Comparison of ENCODE assay signal across 6 cellular contexts in the genomic region with DNA sequence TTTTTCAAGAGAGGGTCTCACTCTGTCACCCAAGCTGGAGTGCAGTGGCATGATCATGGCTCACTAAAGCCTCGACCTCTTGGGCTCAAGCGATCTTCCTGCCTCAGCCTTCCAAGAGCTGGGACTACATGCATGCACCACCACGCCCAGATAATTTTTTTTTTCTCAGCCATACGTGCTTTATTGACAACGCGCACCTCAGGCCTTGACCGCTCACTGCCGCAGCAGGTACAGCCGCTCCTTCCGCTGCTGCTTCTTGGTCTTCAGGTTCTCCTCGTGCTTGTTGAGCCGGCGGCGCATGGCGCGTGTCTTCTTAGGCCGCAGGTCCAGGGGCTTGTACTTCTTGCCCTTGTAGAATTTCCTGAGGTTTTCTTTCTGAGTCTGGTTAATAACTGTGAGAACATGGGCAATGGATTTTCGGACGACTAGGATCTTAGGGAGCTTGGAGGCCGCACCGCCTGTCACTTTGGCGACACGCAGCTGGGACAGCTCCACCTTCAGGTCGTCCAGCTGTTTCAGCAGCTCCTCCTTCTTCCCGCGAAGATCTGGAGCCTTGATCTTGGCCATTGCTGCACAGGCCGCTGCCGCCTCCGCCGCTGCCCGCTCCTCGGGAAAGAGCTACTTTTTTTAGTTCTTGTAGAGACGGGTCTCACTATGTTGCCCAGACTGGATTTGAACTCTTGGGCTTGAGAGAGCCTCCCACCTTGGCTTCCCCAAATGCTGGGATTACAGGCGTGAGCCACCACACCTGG. TPM values are rescaled to one million over a fixed set of nuclear protein-coding genes. Genes with fewer than 3 reads are reported as not detected.
DNase-seq lines count a peak whose midpoint lies in the region; ATAC-seq, FAIRE-seq and TF ChIP-seq lines count a peak whose summit lies in the region.
"Not testable (repeated sequence)": the region's sequence is repeated elsewhere in the genome, so short reads cannot be mapped to it uniquely, and the experiment has no call there.

No MANE protein-coding gene starts in this region.

- H3K14ac ChIP-seq in neuronal stem cell (ENCODE audit: low read length), result not testable (repeated sequence)

- H3K36me3 Mint-ChIP-seq in GM23338 (ENCODE audit: low read depth); WTC11; endodermal cell (ENCODE audit: low read depth): not testable (repeated sequence)

- H4K91ac ChIP-seq in neuronal stem cell (ENCODE audit: low read depth, low read length, poor library complexity), result not testable (repeated sequence)

- H3K79me1 ChIP-seq in neuronal stem cell (ENCODE audit: low read depth, low read length), result not testable (repeated sequence)

- peak; percentile 28 to 59; a peak in 3 of 4 replicates for TF ChIP-seq CTCF in GM23338 (conservative IDR thresholded peaks at IDR 0.05; ENCODE audit: low read depth in 2 of 2)
- not testable (repeated sequence) for TF ChIP-seq CTCF in WTC11 (IDR thresholded peaks at IDR 0.05)
- peak; percentile 54 for TF ChIP-seq CTCF in endodermal cell (conservative IDR thresholded peaks at IDR 0.05)
- 0 out of 2 replicates have a peak, but pooled peaks have one; percentile 13 for TF ChIP-seq CTCF in HepG2 (CRISPR knock-in tag; IDR thresholded peaks at IDR 0.05)

- in situ Hi-C loops in HepG2 (cut with HindIII; ENCODE audit: extremely low pct_ligation_motif_present, low pct_unique_long_range_greater_than_20kb), result not testable (repeated sequence)

- H3K4me2 ChIP-seq in GM23338; HepG2 (ENCODE audit: low read depth, low read length); neuronal stem cell (ENCODE audit: insufficient read depth, low read length, poor library complexity, severe bottlenecking): not testable (repeated sequence)

- not testable (repeated sequence) for H3K9me2 ChIP-seq in GM23338 (ENCODE audit: insufficient read depth)

- not testable (repeated sequence) for TF ChIP-seq RAD21 in HepG2 (CRISPR knock-in tag; IDR thresholded peaks at IDR 0.05)

- not testable (repeated sequence) for H3F3A ChIP-seq in GM23338 (replicated peaks; ENCODE audit: low read depth)

- H3K27me3 Mint-ChIP-seq in GM23338 (ENCODE audit: insufficient read depth, low read depth, poor library complexity); WTC11 (ENCODE audit: low read depth); endodermal cell (ENCODE audit: insufficient read depth): not testable (repeated sequence)

- TF ChIP-seq POLR2A in HepG2 (IDR thresholded peaks at IDR 0.05; ENCODE audit: insufficient read depth in 1 of 2, low read depth in 2 of 2, low read length in 2 of 2), result not testable (repeated sequence)

- H2AK5ac ChIP-seq in neuronal stem cell (ENCODE audit: low read depth, low read length), result not testable (repeated sequence)

- H3K36me3 ChIP-seq in GM23338 (ENCODE audit: insufficient read depth); endodermal cell (ENCODE audit: control insufficient read depth, insufficient read depth, low read length); HepG2 (replicated peaks in 1 of 2; ENCODE audit: control insufficient read depth in 1 of 2, insufficient read depth in 2 of 2, low read length in 2 of 2); neuronal stem cell (replicated peaks in 1 of 2; ENCODE audit: control insufficient read depth in 2 of 2, insufficient read depth in 2 of 2, low read length in 2 of 2): not testable (repeated sequence)

- intact Hi-C loops in HepG2 (cut with micrococcal nuclease; ENCODE audit: unreplicated experiment), result not testable (repeated sequence)

- H4K20me1 ChIP-seq in GM23338 (replicated peaks; ENCODE audit: insufficient read depth); HepG2 (ENCODE audit: insufficient read depth, low read length): not testable (repeated sequence)

- not testable (repeated sequence) for H3K23ac ChIP-seq in neuronal stem cell (ENCODE audit: low read depth, low read length, poor library complexity)

- peak; percentile 64 for ATAC-seq in GM23338
- peak; percentile 75 for ATAC-seq in WTC11
- not testable (repeated sequence) for ATAC-seq in HepG2

- H4K8ac ChIP-seq in neuronal stem cell (ENCODE audit: low read depth, low read length), result not testable (repeated sequence)

- H3K4me1 Mint-ChIP-seq in GM23338, endodermal cell: not testable (repeated sequence)
- peaks cover 11% of the 10 kb centered on the region for H3K4me1 Mint-ChIP-seq in WTC11

- H2BK5ac ChIP-seq in neuronal stem cell (ENCODE audit: low read length), result not testable (repeated sequence)

- not testable (repeated sequence) for H3K27ac Mint-ChIP-seq in GM23338, WTC11, endodermal cell

- H3K4me3 ChIP-seq in GM23338; endodermal cell (ENCODE audit: low read length); HepG2 (replicated peaks in 1 of 3; ENCODE audit: insufficient read depth in 1 of 3, low read depth in 2 of 3, low read length in 3 of 3); neuronal stem cell (ENCODE audit: low read length in 2 of 2): not testable (repeated sequence)

- peak; percentile 68 for DNase-seq in GM23338 (ENCODE audit: low spot score)
- DNase-seq in WTC11 (ENCODE audit: low spot score), result peak; percentile 50
- peak; percentile 78 for DNase-seq in endodermal cell
- peak; percentile 12 for DNase-seq in iPS-NIHi11 (ENCODE audit: low spot score)
- not testable (repeated sequence) for DNase-seq in HepG2 (ENCODE audit: low spot score); neuronal stem cell (ENCODE audit: low spot score)

- POLR2A ChIA-PET in WTC11 (lab: Charles Lee) (interaction anchor here (0.6 kb wide), 1 partner anchor 81 kb away, joined by 3 read pairs; no protein-coding TSS in a partner anchor), HepG2 (lab: Yijun Ruan, JAX) (interaction anchor here (0.8 kb wide), 1 partner anchor 21 kb away, joined by 3 read pairs; no protein-coding TSS in a partner anchor)

- H3K27me3 ChIP-seq in GM23338 (ENCODE audit: insufficient read depth); endodermal cell (ENCODE audit: control insufficient read depth, insufficient read depth, low read length, poor library complexity, severe bottlenecking); HepG2 (ENCODE audit: control insufficient read depth in 1 of 2, insufficient read depth in 2 of 2, low read length in 2 of 2); neuronal stem cell (ENCODE audit: control insufficient read depth in 3 of 3, insufficient read depth in 3 of 3, low read depth in 1 of 3, low read length in 3 of 3): not testable (repeated sequence)

- not testable (repeated sequence) for TF ChIP-seq EP300 in HepG2 (IDR thresholded peaks at IDR 0.05; ENCODE audit: low read depth in 2 of 2, low read length in 2 of 2); HepG2 (CRISPR knock-in tag; IDR thresholded peaks at IDR 0.05; ENCODE audit: borderline replicate concordance)

- BruUV-seq in HepG2 (replicated peaks; lab: Mats Ljungman, UMichigan), result not testable (repeated sequence)

- H3K4me3 Mint-ChIP-seq in GM23338, WTC11, endodermal cell: not testable (repeated sequence)

- H3K27ac ChIP-seq in GM23338 (ENCODE audit: low read depth); endodermal cell (ENCODE audit: low read depth, low read length); HepG2 (ENCODE audit: extremely low read length, insufficient read depth, low read length); neuronal stem cell (replicated peaks; ENCODE audit: low read length): not testable (repeated sequence)

- H3K4ac ChIP-seq in neuronal stem cell (ENCODE audit: low read length), result not testable (repeated sequence)

- H2BK12ac ChIP-seq in neuronal stem cell (ENCODE audit: low read length), result not testable (repeated sequence)

- not testable (repeated sequence) for H3K9me3 Mint-ChIP-seq in GM23338, WTC11, endodermal cell

- not testable (repeated sequence) for H3K9ac ChIP-seq in endodermal cell (ENCODE audit: extremely low read depth, low read length, poor library complexity, severe bottlenecking); HepG2 (ENCODE audit: insufficient read depth, low read depth, low read length)
- H3K9ac ChIP-seq in neuronal stem cell (ENCODE audit: low read depth, low read length, poor library complexity), result peak overlapping the region; percentile 44

- H2AFZ ChIP-seq in GM23338; HepG2 (ENCODE audit: low read length); neuronal stem cell (ENCODE audit: low read length): not testable (repeated sequence)

- not testable (repeated sequence) for H3K18ac ChIP-seq in neuronal stem cell (ENCODE audit: low read length)

- CTCF ChIA-PET in WTC11 (lab: Charles Lee), result interaction anchor here (0.8 to 1.4 kb wide), 11 partner anchors 12 to 193 kb away, joined by 3 to 12 read pairs (median 4); partner anchors contain the start of gene KCTD7
- CTCF ChIA-PET in HepG2 (lab: Yijun Ruan, JAX; ENCODE audit: low intra/inter-chr PET ratio, low total read pairs), result not testable (repeated sequence)

- 92 to 93% methylated on average over 32 to 34 of the region's 34 CpGs for WGBS in endodermal cell (ENCODE audit: insufficient coverage in 1 of 2, insufficient read length in 1 of 2), 2 experiments
- WGBS in HepG2 (ENCODE audit: low lambda C conversion rate), result 85% methylated on average over 33 of the region's 34 CpGs
- no CpG with 5 or more reads among the region's 34 CpGs for WGBS in neuronal stem cell (ENCODE audit: extremely low coverage in 2 of 2, insufficient read length in 2 of 2, insufficient replicate concordance in 1 of 2), 2 donors

- FAIRE-seq in HepG2 (lab: Jason Lieb, UNC), result not testable (repeated sequence)

- not testable (repeated sequence) for H3K4me1 ChIP-seq in GM23338 (ENCODE audit: insufficient read depth); endodermal cell (ENCODE audit: control insufficient read depth, insufficient read depth, low read length); neuronal stem cell (ENCODE audit: control insufficient read depth in 2 of 2, insufficient read depth in 1 of 2, low read depth in 1 of 2, low read length in 2 of 2)
- H3K4me1 ChIP-seq in HepG2 (ENCODE audit: insufficient read depth, low read length), result peaks cover 56% of the 10 kb centered on the region

- not testable (repeated sequence) for H3K9me3 ChIP-seq in endodermal cell (ENCODE audit: control insufficient read depth, low read length); HepG2 (ENCODE audit: low read length); neuronal stem cell (replicated peaks in 1 of 2; ENCODE audit: control insufficient read depth in 2 of 2, insufficient read depth in 1 of 2, low read depth in 1 of 2, low read length in 2 of 2)

- not testable (repeated sequence) for H3K79me2 ChIP-seq in GM23338 (replicated peaks; ENCODE audit: insufficient read depth); HepG2 (ENCODE audit: insufficient read depth, low read length)

- H2BK15ac ChIP-seq in neuronal stem cell (ENCODE audit: low read length), result not testable (repeated sequence)

- not testable (repeated sequence) for H2BK120ac ChIP-seq in neuronal stem cell (ENCODE audit: low read depth, low read length)

RNA-seq across cellular contexts. Expression of gene KCTD7, which starts 22.0 kb away (rescaled TPM):
- total RNA-seq in GM23338 (2014; rRNA removed; shearing (Covaris generic)), result 19.8 and 21.0 TPM in 2 replicates
- polyA plus RNA-seq in GM23338 (2016; fragmentation: Nextera tagmentation; extraction: Ambion mirVana), result 3.7 and 3.8 TPM in 2 replicates
- 10.5 to 11.6 TPM (median 10.8 TPM) in 3 replicates for total RNA-seq in WTC11 (2021)
- 10 to 100 TPM; 13.1 to 15.6 TPM for total RNA-seq in endodermal cell
- polyA plus RNA-seq in endodermal cell (2013, experiment 1 of 2), result 17.6 TPM
- polyA plus RNA-seq in endodermal cell (2013, experiment 2 of 2), result 16.2 TPM
- 7.3 and 7.7 TPM in 2 replicates for total RNA-seq in HepG2 (2016; rRNA removed; fragmentation: Illumina TruSeq; extraction: Trizol)
- 2.4 and 3.2 TPM in 2 replicates for total RNA-seq in HepG2 (2016; cell fraction: cytosol; rRNA removed; fragmentation: Illumina TruSeq; extraction: Trizol; ENCODE audit: low read depth)
- 7.3 and 7.8 TPM in 2 replicates for total RNA-seq in HepG2 (2016; cell fraction: insoluble cytoplasmic fraction; rRNA removed; fragmentation: Illumina TruSeq; extraction: Trizol)
- 6.7 and 7.6 TPM in 2 replicates for total RNA-seq in HepG2 (2016; cell fraction: membrane; rRNA removed; fragmentation: Illumina TruSeq; extraction: Trizol)
- total RNA-seq in HepG2 (2016; cell fraction: nucleus; rRNA removed; fragmentation: Illumina TruSeq; extraction: Trizol), result 6.7 and 8.8 TPM in 2 replicates
- polyA plus RNA-seq in HepG2 (2011; rRNA removed), result 13.5 and 17.3 TPM in 2 replicates
- 10.1 and 11.5 TPM in 2 replicates for polyA plus RNA-seq in HepG2 (2011; cell fraction: cytosol; rRNA removed)
- 42.5 and 49.3 TPM in 2 replicates for polyA plus RNA-seq in HepG2 (2011; cell fraction: nucleus; rRNA removed)
- 7.8 and 8.2 TPM in 2 replicates for polyA plus RNA-seq in HepG2 (2012)
- polyA plus RNA-seq in HepG2 (2016; cell fraction: cytosol; fragmentation: Illumina TruSeq; extraction: Trizol; ENCODE audit: low read depth), result 3.2 and 3.4 TPM in 2 replicates
- polyA plus RNA-seq in HepG2 (2016; cell fraction: insoluble cytoplasmic fraction; fragmentation: Illumina TruSeq; extraction: Trizol; ENCODE audit: low read depth), result 7.2 and 8.3 TPM in 2 replicates
- 5.2 and 5.4 TPM in 2 replicates for polyA plus RNA-seq in HepG2 (2016; cell fraction: membrane; fragmentation: Illumina TruSeq; extraction: Trizol; ENCODE audit: low read depth)
- polyA plus RNA-seq in HepG2 (2016; cell fraction: nucleus; fragmentation: Illumina TruSeq; extraction: Trizol; ENCODE audit: insufficient read depth, low read depth), result 13.1 and 16.6 TPM in 2 replicates
- 18.1 and 37.2 TPM in 2 replicates for polyA minus RNA-seq in HepG2 (2011; rRNA and poly(A)+ RNA removed; ENCODE audit: low replicate concordance)
- polyA minus RNA-seq in HepG2 (2011; cell fraction: cytosol; rRNA and poly(A)+ RNA removed), result 6.1 and 7.2 TPM in 2 replicates
- 15.7 and 20.1 TPM in 2 replicates for polyA minus RNA-seq in HepG2 (2011; cell fraction: nucleus; rRNA and poly(A)+ RNA removed)
- polyA plus RNA-seq in neuronal stem cell (2013, experiment 1 of 2), result 5.6 TPM
- polyA plus RNA-seq in neuronal stem cell (2013, experiment 2 of 2), result 5.8 TPM
